Comparison of ENCODE assay signal across 1 cellular context in genomic region chr1:233355841-233356704, GRCh38.
A peak's percentile ranks its signal among the peaks of the same experiment; 100 is the strongest.
TF ChIP-seq lines count a peak whose summit lies in the region.

No MANE protein-coding gene starts in this region.

TF ChIP-seq in HepG2, 621 proteins besides CTCF, POLR2A, EP300 and RAD21:
- TF ChIP-seq ATF7 (IDR thresholded peaks at IDR 0.05) (peak; percentile 33; the same call in 1 of the 2 replicates), ATF7 (CRISPR knock-in tag; IDR thresholded peaks at IDR 0.05) (no peak), FIP1L1 (IDR thresholded peaks at IDR 0.05; ENCODE audit: borderline replicate concordance, insufficient read depth, low read depth, low read length) (no peak), ZNF614 (CRISPR knock-in tag; IDR thresholded peaks at IDR 0.05; ENCODE audit: borderline replicate concordance) (no peak), ZFP1 (CRISPR knock-in tag; IDR thresholded peaks at IDR 0.05) (no peak), ZNF124 (CRISPR knock-in tag; IDR thresholded peaks at IDR 0.05) (no peak)
